ENCODE assay signal across 8 cellular contexts in the genomic region with DNA sequence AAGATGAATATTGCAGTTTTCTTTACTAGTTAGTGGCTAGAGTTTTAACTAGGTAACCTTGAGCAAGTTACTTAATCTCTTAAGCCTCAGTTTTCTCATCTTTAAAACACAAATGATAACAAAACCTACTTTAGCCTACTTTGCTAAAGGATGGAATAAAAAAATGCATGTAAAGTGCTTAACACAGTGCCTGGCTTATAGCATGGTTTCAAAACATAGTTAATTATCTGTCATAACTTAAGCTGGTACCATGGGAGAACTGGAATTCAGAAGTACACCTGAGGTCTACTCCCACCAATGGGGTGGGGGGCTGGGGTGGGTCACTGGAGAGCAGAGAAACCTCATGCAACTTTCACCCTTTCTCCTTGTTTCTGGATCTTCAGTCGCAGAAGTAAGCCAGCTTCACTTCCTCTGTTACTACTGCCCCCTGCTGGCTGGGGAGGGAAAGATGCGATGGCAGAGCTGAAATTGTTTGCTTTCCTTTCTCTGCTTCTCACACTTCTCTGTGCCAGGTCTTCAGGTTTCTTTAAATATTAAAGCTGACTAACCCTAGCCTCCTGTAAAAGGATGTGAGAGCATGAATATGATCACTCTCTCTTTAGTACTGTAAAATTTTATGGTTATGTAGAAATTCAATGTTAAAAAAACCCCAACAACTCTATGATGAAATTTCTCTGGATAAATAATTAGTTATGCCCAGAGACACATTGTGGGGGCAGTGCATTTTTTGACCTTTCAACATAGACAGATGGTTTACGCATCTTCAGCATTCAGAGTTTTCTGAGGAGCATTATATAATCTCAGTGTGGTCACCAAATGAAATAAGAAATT.
A peak's percentile ranks its signal among the peaks of the same experiment; 100 is the strongest.
DNase-seq lines count a peak whose midpoint lies in the region; ATAC-seq and TF ChIP-seq lines count a peak whose summit lies in the region.
"Had no signal": no experiment of that assay in that cellular context is flagged by ENCODE, and none has a peak within 500 bp of the region (broad histone marks: within the 10 kb centered on the region; RNA-seq: fewer than 3 reads in every experiment).

No MANE protein-coding gene starts in this region.

- ATAC-seq in HG02852 (IDR thresholded peaks at IDR 0.05; ENCODE audit: unreplicated experiment), result peak; percentile 75
- ATAC-seq in activated CD4-positive, alpha-beta T cell treated with anti-CD3 and anti-CD28 coated beads for 36 hours, result peak; percentile 39

- no peaks in the 10 kb centered on the region for H3K9me3 Mint-ChIP-seq in activated CD4-positive, alpha-beta T cell treated with anti-CD3 and anti-CD28 coated beads for 36 hours (ENCODE audit: low read depth)

- 17 to 26% methylated on average over 3 of the region's 3 CpGs for WGBS in lower leg skin, 2 donors

- CTCF ChIA-PET in activated CD4-positive, alpha-beta T cell treated with anti-CD3 and anti-CD28 coated beads for 36 hours (lab: Charles Lee), result interaction anchor here (0.6 to 4.1 kb wide), 27 partner anchors 10 to 396 kb away, joined by 3 to 24 read pairs (median 4); partner anchors contain the start of gene HLX

- peak overlapping the region; percentile 26 to 68 for H3K27ac ChIP-seq in coronary artery
- H3K27ac ChIP-seq: skin epidermis had no signal

- TF ChIP-seq CTCF in GM12874 (IDR thresholded peaks at IDR 0.05; ENCODE audit: insufficient read depth, low read depth, low read length) (peak; percentile 86), coronary artery (IDR thresholded peaks at IDR 0.05) (peak; percentile 70), lower leg skin (IDR thresholded peaks at IDR 0.05) (no peak)

- POLR2A ChIA-PET in activated CD4-positive, alpha-beta T cell treated with anti-CD3 and anti-CD28 coated beads for 36 hours (lab: Charles Lee), result no interaction called here

- intact Hi-C loops in activated CD4-positive, alpha-beta T cell treated with anti-CD3 and anti-CD28 coated beads for 36 hours (cut with DNase I, micrococcal nuclease), result loop anchor here (1.0 to 2.0 kb wide), 3 partner anchors 329 to 393 kb away; no protein-coding TSS in a partner anchor
- intact Hi-C loops in lower leg skin (cut with DNase I; ENCODE audit: low total_unique reads), result no loop called here

- H3K36me3 Mint-ChIP-seq in activated CD4-positive, alpha-beta T cell treated with anti-CD3 and anti-CD28 coated beads for 36 hours (ENCODE audit: low read depth), result no peaks in the 10 kb centered on the region

- no peak for TF ChIP-seq POLR2A in lower leg skin (IDR thresholded peaks at IDR 0.05)

- no peaks in the 10 kb centered on the region for H3K4me1 Mint-ChIP-seq in activated CD4-positive, alpha-beta T cell treated with anti-CD3 and anti-CD28 coated beads for 36 hours

- peak overlapping the region; percentile 10 for H3K4me3 ChIP-seq in coronary artery
- no peak overlapping the region for H3K4me3 ChIP-seq in lower leg skin (ENCODE audit: low read depth, poor library complexity, severe bottlenecking)
- H3K4me3 ChIP-seq: skin epidermis had no signal

- H3K4me3 Mint-ChIP-seq in activated CD4-positive, alpha-beta T cell treated with anti-CD3 and anti-CD28 coated beads for 36 hours, result no peak overlapping the region

- H3K27me3 Mint-ChIP-seq in activated CD4-positive, alpha-beta T cell treated with anti-CD3 and anti-CD28 coated beads for 36 hours, result peaks cover 5% of the 10 kb centered on the region

- DNase-seq in NCI-H2107 treated with DMSO at 0.1 percent for 48 hours (lab: John Stamatoyannopoulos, UW; ENCODE audit: unreplicated experiment) (peak; percentile 47), coronary artery (ENCODE audit: low spot score) (peak; percentile 82), lower leg skin (ENCODE audit: low spot score in 2 of 2) (peak; percentile 54 to 93)
- DNase-seq in activated CD4-positive, alpha-beta T cell treated with anti-CD3 and anti-CD28 coated beads for 36 hours, result peak; percentile 84
- peak; percentile 11 to 38 (median 11) for DNase-seq in stimulated activated CD4-positive, alpha-beta T cell treated with anti-CD3 and anti-CD28 coated beads, TNF-alpha, amount 100 ng/mL, for 1 hour (ENCODE audit: low read depth in 3 of 3, low spot score in 1 of 3)

- no peak overlapping the region for H3K27ac Mint-ChIP-seq in activated CD4-positive, alpha-beta T cell treated with anti-CD3 and anti-CD28 coated beads for 36 hours

Comparison
In these comparisons a context has a peak if more than half of its experiments do, and no peak if none do; other contexts are left out.
1. CTCF ChIP-seq: peak in GM12874 (single experiment) and coronary artery (single experiment); none in lower leg skin (0 of 3).
2. DNase-seq: peak in every context shown above with its lines; median percentile 84 in activated CD4-positive, alpha-beta T cell treated with anti-CD3 and anti-CD28 coated beads for 36 hours; 82 in coronary artery; 74 in lower leg skin; 47 in NCI-H2107 treated with DMSO at 0.1 percent for 48 hours; 11 in stimulated activated CD4-positive, alpha-beta T cell treated with anti-CD3 and anti-CD28 coated beads, TNF-alpha, amount 100 ng/mL, for 1 hour.